14 cellular contexts compared by ENCODE assay signal in the genomic region with DNA sequence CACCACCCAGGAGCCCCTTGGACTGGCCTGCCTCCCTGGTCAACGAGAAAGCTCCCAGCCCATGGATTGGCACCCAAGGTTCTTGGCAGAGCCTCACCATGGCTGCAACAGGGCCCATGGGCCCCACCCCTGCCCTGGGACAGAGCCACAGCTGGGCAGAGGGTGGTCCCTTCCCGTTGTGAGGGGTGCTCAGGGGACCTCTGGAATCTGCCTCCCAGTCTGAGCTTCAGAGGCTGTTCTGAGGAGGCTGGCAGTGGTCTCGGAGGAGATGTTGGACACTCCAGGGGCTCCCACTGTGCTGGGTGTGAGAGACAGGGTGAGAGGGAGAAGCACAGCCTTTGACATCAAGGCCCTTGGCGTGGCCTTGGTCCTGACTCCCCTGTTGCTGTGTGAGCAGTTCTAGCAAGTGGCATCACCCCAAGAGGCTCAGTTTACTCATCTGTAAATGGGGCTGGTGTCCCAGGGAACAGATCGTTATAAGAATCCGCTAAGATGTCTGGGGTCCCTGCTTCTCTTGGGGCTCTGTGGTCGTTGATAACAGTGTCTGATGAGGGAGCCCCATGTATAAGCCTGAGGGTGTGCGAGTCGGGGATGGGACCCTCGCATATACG. TPM values are rescaled to one million over a fixed set of nuclear protein-coding genes. Genes with fewer than 3 reads are reported as not detected.
DNase-seq lines count a peak whose midpoint lies in the region; ATAC-seq, FAIRE-seq and TF ChIP-seq lines count a peak whose summit lies in the region.
"Had no signal": no experiment of that assay in that cellular context is flagged by ENCODE, and none has a peak within 500 bp of the region (broad histone marks: within the 10 kb centered on the region; RNA-seq: fewer than 3 reads in every experiment).

No MANE protein-coding gene starts in this region.

- H3K79me2 ChIP-seq in PC-3 (ENCODE audit: low read length): no peaks in the 10 kb centered on the region

- no peak for FAIRE-seq in HTR-8/SVneo (lab: Jason Lieb, UNC)

- no peak for TF ChIP-seq POLR2A in esophagus squamous epithelium (IDR thresholded peaks at IDR 0.05)

- no peaks in the 10 kb centered on the region for H3K36me3 Mint-ChIP-seq in activated naive CD8-positive, alpha-beta T cell treated with anti-CD3 and anti-CD28 coated beads, Interleukin-2, amount 50 U/mL, for 24 hours (ENCODE audit: low read depth)
- H3K36me3 Mint-ChIP-seq: CD8-positive, alpha-beta T cell had no signal

- no peaks in the 10 kb centered on the region for H3K9me2 ChIP-seq in PC-3 (replicated peaks; ENCODE audit: low read length)

- no TSS peak for BruUV-seq in PC-3 (replicated peaks; lab: Mats Ljungman, UMichigan)

- intact Hi-C loops in PC-3 (cut with micrococcal nuclease): no loop called here
- intact Hi-C loops in esophagus squamous epithelium (cut with DNase I): no loop called here

- no peak for ATAC-seq in PC-3
- ATAC-seq in HG03175 (IDR thresholded peaks at IDR 0.05; ENCODE audit: unreplicated experiment): no peak
- no peak for ATAC-seq in activated naive CD8-positive, alpha-beta T cell treated with anti-CD3 and anti-CD28 coated beads, Interleukin-2, amount 50 U/mL, for 24 hours
- ATAC-seq: CD8-positive, alpha-beta T cell had no signal

- H3K4me1 Mint-ChIP-seq in activated naive CD8-positive, alpha-beta T cell treated with anti-CD3 and anti-CD28 coated beads, Interleukin-2, amount 50 U/mL, for 24 hours: no peaks in the 10 kb centered on the region

- peaks cover 12% of the 10 kb centered on the region for H3K27me3 ChIP-seq in PC-3 (ENCODE audit: low read length)
- peaks cover 0 to 75% (median 0%) of the 10 kb centered on the region in 4 donors for H3K27me3 ChIP-seq in esophagus squamous epithelium

- no peaks in the 10 kb centered on the region for H3K4me1 ChIP-seq in PC-3 (ENCODE audit: insufficient read depth, low read length)
- no peaks in the 10 kb centered on the region for H3K4me1 ChIP-seq in esophagus squamous epithelium

- H3K27me3 Mint-ChIP-seq in activated naive CD8-positive, alpha-beta T cell treated with anti-CD3 and anti-CD28 coated beads, Interleukin-2, amount 50 U/mL, for 24 hours: peaks cover 16% of the 10 kb centered on the region

- no peak overlapping the region for H3K4me2 ChIP-seq in PC-3 (ENCODE audit: low read length)

- no peaks in the 10 kb centered on the region for H3K9me3 Mint-ChIP-seq in activated naive CD8-positive, alpha-beta T cell treated with anti-CD3 and anti-CD28 coated beads, Interleukin-2, amount 50 U/mL, for 24 hours
- H3K9me3 Mint-ChIP-seq: CD8-positive, alpha-beta T cell had no signal

- H3K36me3 ChIP-seq in PC-3 (ENCODE audit: low read depth, low read length) (no peaks in the 10 kb centered on the region), esophagus squamous epithelium (no peaks in the 10 kb centered on the region)
- H3K36me3 ChIP-seq: BE2C, HAP-1 had no signal

- H4K20me1 ChIP-seq in PC-3 (ENCODE audit: low read length): no peaks in the 10 kb centered on the region

- 74 to 81% methylated on average over 7 of the region's 11 CpGs for WGBS in esophagus squamous epithelium, 2 donors

- CTCF ChIA-PET in PC-3 (lab: Charles Lee): interaction anchor here (0.7 kb wide), 1 partner anchor 95 kb away, joined by 3 read pairs; no protein-coding TSS in a partner anchor

- H3K27ac Mint-ChIP-seq in activated naive CD8-positive, alpha-beta T cell treated with anti-CD3 and anti-CD28 coated beads, Interleukin-2, amount 50 U/mL, for 24 hours: no peak overlapping the region
- H3K27ac Mint-ChIP-seq: CD8-positive, alpha-beta T cell had no signal

- no peak overlapping the region for H3K4me3 Mint-ChIP-seq in activated naive CD8-positive, alpha-beta T cell treated with anti-CD3 and anti-CD28 coated beads, Interleukin-2, amount 50 U/mL, for 24 hours
- H3K4me3 Mint-ChIP-seq: CD8-positive, alpha-beta T cell had no signal

- DNase-seq in COLO668 (lab: John Stamatoyannopoulos, UW; ENCODE audit: unreplicated experiment) (peak; percentile 50), HTR-8/SVneo (ENCODE audit: insufficient read length, low spot score) (peak; percentile 46), PC-3 (peak; percentile 10), OCI-M1 (lab: John Stamatoyannopoulos, UW) (no peak), esophagus squamous epithelium (lab: John Stamatoyannopoulos, UW) (no peak)
- DNase-seq in activated naive CD8-positive, alpha-beta T cell treated with anti-CD3 and anti-CD28 coated beads, Interleukin-2, amount 50 U/mL, for 24 hours: no peak
- DNase-seq: CD8-positive, alpha-beta T cell had no signal

- no peak overlapping the region for H2AFZ ChIP-seq in PC-3 (ENCODE audit: low read length)

- no peak overlapping the region for H3K9ac ChIP-seq in PC-3 (ENCODE audit: low read length)

- POLR2A ChIA-PET in PC-3 (lab: Charles Lee; ENCODE audit: unreplicated experiment): no interaction called here

- H3K9me3 ChIP-seq in PC-3 (ENCODE audit: low read length): no peaks in the 10 kb centered on the region
- H3K9me3 ChIP-seq in iPS-18c (ENCODE audit: control insufficient read depth, insufficient read depth, low read length): no peaks in the 10 kb centered on the region
- no peaks in the 10 kb centered on the region for H3K9me3 ChIP-seq in esophagus squamous epithelium
- H3K9me3 ChIP-seq: BE2C, HAP-1 had no signal

- no peaks in the 10 kb centered on the region for H3F3A ChIP-seq in PC-3 (ENCODE audit: low read length, unreplicated experiment)

- no peak overlapping the region for H3K4me3 ChIP-seq in PC-3 (ENCODE audit: low read length)
- peak overlapping the region; percentile 10; the same call in 1 of the 2 replicates for H3K4me3 ChIP-seq in iPS-18c (ENCODE audit: insufficient read depth, low read depth, low read length)
- no peak overlapping the region for H3K4me3 ChIP-seq in esophagus squamous epithelium
- H3K4me3 ChIP-seq: HAP-1 had no signal

- H3K27ac ChIP-seq in PC-3 (ENCODE audit: low read length) (no peak overlapping the region), esophagus squamous epithelium (no peak overlapping the region)
- H3K27ac ChIP-seq: RWPE1 had no signal

- TF ChIP-seq CTCF in PC-3 (conservative IDR thresholded peaks at IDR 0.05; ENCODE audit: low read depth, low read length): no peak
- TF ChIP-seq CTCF in esophagus squamous epithelium (IDR thresholded peaks at IDR 0.05): no peak

RNA-seq across cellular contexts. Expression of a gene that starts 33.0 kb away (rescaled TPM):
- total RNA-seq in PC-3 (2014; rRNA removed): not detected in 2 replicates
- not detected for total RNA-seq in esophagus squamous epithelium
- total RNA-seq: Daoy, SK-MEL-5 had no signal

RNA-seq across cellular contexts. Expression of a gene that starts 53.2 kb away (rescaled TPM):
- total RNA-seq in PC-3 (2014; rRNA removed) (62.3 and 64.7 TPM in 2 replicates), esophagus squamous epithelium (10 to 100 TPM; 34.3 to 59.4 (median 43.4) TPM)

Comparison
In these comparisons a context has a peak if more than half of its experiments do, and no peak if none do; other contexts are left out.
1. DNase-seq: peak in COLO668 (single experiment), HTR-8/SVneo (single experiment) and PC-3 (single experiment); none in activated naive CD8-positive, alpha-beta T cell treated with anti-CD3 and anti-CD28 coated beads, Interleukin-2, amount 50 U/mL, for 24 hours (single experiment), OCI-M1 (single experiment) and esophagus squamous epithelium (single experiment).